ENCODE assay signal across 8 cellular contexts in genomic region chr10:75404335-75405200, GRCh38. TPM values are rescaled to one million over a fixed set of nuclear protein-coding genes. Genes with fewer than 3 reads are reported as not detected.
A peak's percentile ranks its signal among the peaks of the same experiment; 100 is the strongest.
DNase-seq lines count a peak whose midpoint lies in the region; ATAC-seq, FAIRE-seq and TF ChIP-seq lines count a peak whose summit lies in the region.

No MANE protein-coding gene starts in this region.

- peak overlapping the region; percentile 94 for H2BK12ac ChIP-seq in neuronal stem cell (ENCODE audit: low read length)

- peak overlapping the region; percentile 99 for H2BK120ac ChIP-seq in neuronal stem cell (ENCODE audit: low read depth, low read length)

- H3K27ac ChIP-seq in esophagus (ENCODE audit: low read depth in 2 of 2, low read length in 1 of 2) (peak overlapping the region; percentile 98 to 99), neuronal stem cell (replicated peaks; ENCODE audit: low read length) (no peak overlapping the region)

- H3K4me1 ChIP-seq in esophagus (ENCODE audit: control insufficient read depth in 2 of 2, insufficient read depth in 2 of 2, low read length in 1 of 2) (peaks cover 0 to 4% of the 10 kb centered on the region in 2 donors), neuronal stem cell (ENCODE audit: control insufficient read depth in 2 of 2, insufficient read depth in 1 of 2, low read depth in 1 of 2, low read length in 2 of 2) (peaks cover 10 to 17% of the 10 kb centered on the region in 2 donors)

- 3 to 7% methylated on average over 65 of the region's 65 CpGs for WGBS in esophagus, 2 donors
- WGBS in neuronal stem cell (ENCODE audit: extremely low coverage in 2 of 2, insufficient read length in 2 of 2, insufficient replicate concordance in 1 of 2), 2 donors: no CpG with 5 or more reads among the region's 65 CpGs

- H2AK5ac ChIP-seq in neuronal stem cell (ENCODE audit: low read depth, low read length): peak overlapping the region; percentile 97

- H3K9ac ChIP-seq in neuronal stem cell (ENCODE audit: low read depth, low read length, poor library complexity): peak overlapping the region; percentile 86

- no peak for TF ChIP-seq POLR2A in GM12891 (IDR thresholded peaks at IDR 0.05; ENCODE audit: low read depth, low read length)

- no peak for TF ChIP-seq CTCF in GM20000 (IDR thresholded peaks at IDR 0.05; ENCODE audit: extremely low read depth, missing control alignments)

- H3K4me3 ChIP-seq in esophagus (ENCODE audit: low read depth in 1 of 2, low read length in 2 of 2) (peak overlapping the region; percentile 88 to 89), neuronal stem cell (ENCODE audit: low read length in 2 of 2) (peak overlapping the region; percentile 59 to 83)

- no peak overlapping the region for H3K4ac ChIP-seq in neuronal stem cell (ENCODE audit: low read length)

- ATAC-seq in GM18873 (IDR thresholded peaks at IDR 0.05; ENCODE audit: low FRiP score, unreplicated experiment) (no peak), HG02981 (IDR thresholded peaks at IDR 0.05; ENCODE audit: unreplicated experiment) (no peak)

- H2AFZ ChIP-seq in neuronal stem cell (ENCODE audit: low read length): peak overlapping the region; percentile 100

- peak overlapping the region; percentile 92 for H4K91ac ChIP-seq in neuronal stem cell (ENCODE audit: low read depth, low read length, poor library complexity)

- H3K18ac ChIP-seq in neuronal stem cell (ENCODE audit: low read length): peak overlapping the region; percentile 97

- peaks cover 12% of the 10 kb centered on the region for H3K79me1 ChIP-seq in neuronal stem cell (ENCODE audit: low read depth, low read length)

- H2BK15ac ChIP-seq in neuronal stem cell (ENCODE audit: low read length): peak overlapping the region; percentile 91

- peak; percentile 68 for DNase-seq in GM20000 (ENCODE audit: low spot score)
- DNase-seq in NCI-H526 (lab: John Stamatoyannopoulos, UW): peak; percentile 66 to 79
- DNase-seq in neuronal stem cell (ENCODE audit: low spot score): peak; percentile 58
- DNase-seq in kidney glomerular epithelial cell (lab: John Stamatoyannopoulos, UW): no peak
- no peak for DNase-seq in GM12891 (ENCODE audit: insufficient read length, low spot score)

- H3K27me3 ChIP-seq in esophagus (ENCODE audit: control insufficient read depth in 1 of 2, insufficient read depth in 2 of 2, low read length in 2 of 2) (no peaks in the 10 kb centered on the region), neuronal stem cell (ENCODE audit: control insufficient read depth in 3 of 3, insufficient read depth in 3 of 3, low read depth in 1 of 3, low read length in 3 of 3) (peaks cover 0 to 45% (median 19%) of the 10 kb centered on the region in 3 experiments)

- no peak for FAIRE-seq in GM12891 (lab: Jason Lieb, UNC)

- H3K36me3 ChIP-seq in esophagus (ENCODE audit: control insufficient read depth in 2 of 2, insufficient read depth in 2 of 2, low read length in 1 of 2) (peaks cover 0 to 2% of the 10 kb centered on the region in 2 donors), neuronal stem cell (replicated peaks in 1 of 2; ENCODE audit: control insufficient read depth in 2 of 2, insufficient read depth in 2 of 2, low read length in 2 of 2) (peaks cover 0 to 17% of the 10 kb centered on the region in 2 donors)

- peak overlapping the region; percentile 47 for H3K14ac ChIP-seq in neuronal stem cell (ENCODE audit: low read length)

- no peaks in the 10 kb centered on the region for H3K9me3 ChIP-seq in esophagus (ENCODE audit: control insufficient read depth in 2 of 2, insufficient read depth in 1 of 2, low read depth in 1 of 2, low read length in 1 of 2)
- H3K9me3 ChIP-seq in neuronal stem cell (replicated peaks in 1 of 2; ENCODE audit: control insufficient read depth in 2 of 2, insufficient read depth in 1 of 2, low read depth in 1 of 2, low read length in 2 of 2): peaks cover 0 to 2% of the 10 kb centered on the region in 2 donors

- H4K8ac ChIP-seq in neuronal stem cell (ENCODE audit: low read depth, low read length): no peak overlapping the region

- peak overlapping the region; percentile 95 for H3K23ac ChIP-seq in neuronal stem cell (ENCODE audit: low read depth, low read length, poor library complexity)

- peak overlapping the region; percentile 60 for H2BK5ac ChIP-seq in neuronal stem cell (ENCODE audit: low read length)

- peak overlapping the region; percentile 95 for H3K4me2 ChIP-seq in neuronal stem cell (ENCODE audit: insufficient read depth, low read length, poor library complexity, severe bottlenecking)

TF ChIP-seq in GM12891, 5 proteins besides CTCF, POLR2A, EP300 and RAD21:
- TF ChIP-seq POU2F2 (IDR thresholded peaks at IDR 0.05; ENCODE audit: low read depth, low read length) (no peak), SPI1 (IDR thresholded peaks at IDR 0.05; ENCODE audit: low read depth, low read length) (no peak), PAX5 (IDR thresholded peaks at IDR 0.05; ENCODE audit: insufficient read depth, low read length, severe bottlenecking) (no peak), POLR2AphosphoS5 (IDR thresholded peaks at IDR 0.05; ENCODE audit: low read depth, low read length) (no peak), TAF1 (IDR thresholded peaks at IDR 0.05; ENCODE audit: low read depth, low read length) (no peak)

RNA-seq across cellular contexts. Expression of gene ZNF503, which starts 3.0 kb away (rescaled TPM):
- polyA plus RNA-seq in esophagus: 10 to 100 TPM; 14.5 to 19.4 TPM
- polyA plus RNA-seq in neuronal stem cell (2013, experiment 1 of 2): 9.9 TPM
- 11.2 TPM for polyA plus RNA-seq in neuronal stem cell (2013, experiment 2 of 2)
- 0.05 TPM for polyA plus RNA-seq in GM12891 (2012; ENCODE audit: low read depth, missing spikeins)

RNA-seq across cellular contexts. Expression of gene LRMDA, which starts 26.9 kb away (rescaled TPM):
- 1 to 10 TPM; 1.8 to 4.0 TPM for polyA plus RNA-seq in esophagus
- polyA plus RNA-seq in neuronal stem cell (2013, experiment 1 of 2): 0.22 TPM
- polyA plus RNA-seq in neuronal stem cell (2013, experiment 2 of 2): 0.15 TPM
- polyA plus RNA-seq in GM12891 (2012; ENCODE audit: low read depth, missing spikeins): not detected

Comparison
In these comparisons a context has a peak if more than half of its experiments do, and no peak if none do; other contexts are left out.
1. DNase-seq: peak in GM20000 (single experiment), NCI-H526 (2 of 2) and neuronal stem cell (single experiment); none in kidney glomerular epithelial cell (single experiment) and GM12891 (single experiment).